ENCODE assay signal across 1 cellular context in genomic region chr13:113669871-113670341, GRCh38.
TF ChIP-seq lines count a peak whose summit lies in the region.

No MANE protein-coding gene starts in this region.

TF ChIP-seq in HepG2, 621 proteins besides CTCF, POLR2A, EP300 and RAD21:
- TF ChIP-seq CREBL2 (CRISPR knock-in tag; IDR thresholded peaks at IDR 0.05; ENCODE audit: borderline replicate concordance) = no peak
- TF ChIP-seq GMEB2 (CRISPR knock-in tag; IDR thresholded peaks at IDR 0.05; ENCODE audit: low read depth) = no peak
- no peak for TF ChIP-seq GPN1 (CRISPR knock-in tag; IDR thresholded peaks at IDR 0.05; ENCODE audit: borderline replicate concordance)
- no peak for TF ChIP-seq ZFAT (CRISPR knock-in tag; conservative IDR thresholded peaks at IDR 0.05)
- TF ChIP-seq NFE2L1 (CRISPR knock-in tag; IDR thresholded peaks at IDR 0.05; ENCODE audit: borderline replicate concordance) = no peak
- TF ChIP-seq ATF6 (CRISPR knock-in tag; conservative IDR thresholded peaks at IDR 0.05) = no peak
- no peak for TF ChIP-seq ZMAT3 (CRISPR knock-in tag; conservative IDR thresholded peaks at IDR 0.05)
